In the genomic region with DNA sequence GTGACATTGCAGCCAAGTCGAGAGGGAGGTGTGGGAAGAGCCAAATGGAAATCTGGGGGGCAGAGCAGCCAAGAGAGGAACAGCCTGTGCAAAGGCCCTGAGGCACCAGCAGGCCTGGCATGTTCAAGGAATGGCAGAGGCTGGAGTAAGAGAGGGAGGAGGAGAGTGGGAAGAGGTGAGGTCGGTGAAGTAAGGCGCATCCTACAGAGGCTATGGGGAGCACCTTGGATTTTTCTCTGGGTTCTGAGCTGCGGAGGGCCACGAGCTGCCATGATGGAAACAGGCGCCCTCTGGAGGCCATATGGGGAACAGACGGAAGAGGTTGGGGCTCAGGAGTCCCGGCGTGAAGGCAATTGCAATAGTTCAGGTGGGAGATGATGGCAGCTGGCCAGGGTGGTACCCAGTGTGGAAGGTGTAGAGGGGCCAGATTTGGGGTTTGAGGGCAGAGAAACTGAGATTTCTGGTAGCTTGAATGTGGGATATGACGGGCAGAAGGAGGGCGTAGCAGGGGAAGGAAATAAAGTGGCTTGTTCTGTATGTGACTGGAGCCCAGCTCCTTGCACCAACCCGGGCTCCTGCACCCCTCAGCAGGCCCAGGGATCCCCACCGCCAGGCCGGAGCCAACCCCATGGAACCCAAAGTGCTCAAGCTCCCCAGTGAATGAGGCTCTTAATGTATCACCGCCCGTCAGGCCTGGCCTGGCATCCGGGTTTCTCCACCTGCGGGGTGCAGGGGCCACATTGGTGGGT, we compare ENCODE assay signal across 1 cellular context.
TF ChIP-seq lines count a peak whose summit lies in the region.

No MANE protein-coding gene starts in this region.

TF ChIP-seq in HEK293, 187 proteins besides CTCF, POLR2A, EP300 and RAD21 (continued from another document and continues in another):
- TF ChIP-seq, protein P1, sequence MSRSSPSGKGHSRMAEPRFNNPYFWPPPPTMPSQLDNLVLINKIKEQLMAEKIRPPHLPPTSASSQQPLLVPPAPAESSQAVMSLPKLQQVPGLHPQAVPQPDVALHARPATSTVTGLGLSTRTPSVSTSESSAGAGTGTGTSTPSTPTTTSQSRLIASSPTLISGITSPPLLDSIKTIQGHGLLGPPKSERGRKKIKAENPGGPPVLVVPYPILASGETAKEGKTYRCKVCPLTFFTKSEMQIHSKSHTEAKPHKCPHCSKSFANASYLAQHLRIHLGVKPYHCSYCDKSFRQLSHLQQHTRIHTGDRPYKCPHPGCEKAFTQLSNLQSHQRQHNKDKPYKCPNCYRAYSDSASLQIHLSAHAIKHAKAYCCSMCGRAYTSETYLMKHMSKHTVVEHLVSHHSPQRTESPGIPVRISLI (tag by site-specific recombination; IDR thresholded peaks at IDR 0.05) = no peak
- TF ChIP-seq YY1 (tag by site-specific recombination; IDR thresholded peaks at IDR 0.05) (peak; percentile 37; the same call in 1 of the 2 replicates), ZNF707 (tag by site-specific recombination; IDR thresholded peaks at IDR 0.05) (no peak), ZNF843 (tag by site-specific recombination; IDR thresholded peaks at IDR 0.05) (peak; percentile 39; the same call in 1 of the 2 replicates), ZNF23 (tag by site-specific recombination; IDR thresholded peaks at IDR 0.05; ENCODE audit: borderline replicate concordance) (no peak), ZNF776 (tag by site-specific recombination; IDR thresholded peaks at IDR 0.05; ENCODE audit: borderline replicate concordance) (no peak), ZNF837 (tag by site-specific recombination; IDR thresholded peaks at IDR 0.05) (no peak), ZNF311 (tag by site-specific recombination; IDR thresholded peaks at IDR 0.05; ENCODE audit: borderline replicate concordance) (no peak), ZFHX2 (tag by site-specific recombination; conservative IDR thresholded peaks at IDR 0.05) (peak; percentile 43), ZNF184 (tag by site-specific recombination; IDR thresholded peaks at IDR 0.05) (no peak), GLI4 (tag by site-specific recombination; IDR thresholded peaks at IDR 0.05) (no peak), ZNF558 (tag by site-specific recombination; IDR thresholded peaks at IDR 0.05) (no peak), ZNF792 (tag by site-specific recombination; IDR thresholded peaks at IDR 0.05) (no peak), KLF1 (tag by site-specific recombination; IDR thresholded peaks at IDR 0.05) (no peak), EGR2 (tag by site-specific recombination; IDR thresholded peaks at IDR 0.05; ENCODE audit: low read depth) (peak; percentile 35; the same call in 1 of the 2 replicates), IKZF3 (tag by site-specific recombination; IDR thresholded peaks at IDR 0.05) (no peak), YY2 (tag by site-specific recombination; IDR thresholded peaks at IDR 0.05) (peak; percentile 85), ZNF211 (tag by site-specific recombination; IDR thresholded peaks at IDR 0.05; ENCODE audit: low read depth) (no peak), ZNF292 (tag by site-specific recombination; IDR thresholded peaks at IDR 0.05; ENCODE audit: borderline replicate concordance, low read depth) (no peak)
- TF ChIP-seq, protein P2, sequence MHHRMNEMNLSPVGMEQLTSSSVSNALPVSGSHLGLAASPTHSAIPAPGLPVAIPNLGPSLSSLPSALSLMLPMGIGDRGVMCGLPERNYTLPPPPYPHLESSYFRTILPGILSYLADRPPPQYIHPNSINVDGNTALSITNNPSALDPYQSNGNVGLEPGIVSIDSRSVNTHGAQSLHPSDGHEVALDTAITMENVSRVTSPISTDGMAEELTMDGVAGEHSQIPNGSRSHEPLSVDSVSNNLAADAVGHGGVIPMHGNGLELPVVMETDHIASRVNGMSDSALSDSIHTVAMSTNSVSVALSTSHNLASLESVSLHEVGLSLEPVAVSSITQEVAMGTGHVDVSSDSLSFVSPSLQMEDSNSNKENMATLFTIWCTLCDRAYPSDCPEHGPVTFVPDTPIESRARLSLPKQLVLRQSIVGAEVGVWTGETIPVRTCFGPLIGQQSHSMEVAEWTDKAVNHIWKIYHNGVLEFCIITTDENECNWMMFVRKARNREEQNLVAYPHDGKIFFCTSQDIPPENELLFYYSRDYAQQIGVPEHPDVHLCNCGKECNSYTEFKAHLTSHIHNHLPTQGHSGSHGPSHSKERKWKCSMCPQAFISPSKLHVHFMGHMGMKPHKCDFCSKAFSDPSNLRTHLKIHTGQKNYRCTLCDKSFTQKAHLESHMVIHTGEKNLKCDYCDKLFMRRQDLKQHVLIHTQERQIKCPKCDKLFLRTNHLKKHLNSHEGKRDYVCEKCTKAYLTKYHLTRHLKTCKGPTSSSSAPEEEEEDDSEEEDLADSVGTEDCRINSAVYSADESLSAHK (tag by site-specific recombination; IDR thresholded peaks at IDR 0.05) = 0 out of 2 replicates have a peak, but pooled peaks have one; percentile 20
- TF ChIP-seq, protein P3, sequence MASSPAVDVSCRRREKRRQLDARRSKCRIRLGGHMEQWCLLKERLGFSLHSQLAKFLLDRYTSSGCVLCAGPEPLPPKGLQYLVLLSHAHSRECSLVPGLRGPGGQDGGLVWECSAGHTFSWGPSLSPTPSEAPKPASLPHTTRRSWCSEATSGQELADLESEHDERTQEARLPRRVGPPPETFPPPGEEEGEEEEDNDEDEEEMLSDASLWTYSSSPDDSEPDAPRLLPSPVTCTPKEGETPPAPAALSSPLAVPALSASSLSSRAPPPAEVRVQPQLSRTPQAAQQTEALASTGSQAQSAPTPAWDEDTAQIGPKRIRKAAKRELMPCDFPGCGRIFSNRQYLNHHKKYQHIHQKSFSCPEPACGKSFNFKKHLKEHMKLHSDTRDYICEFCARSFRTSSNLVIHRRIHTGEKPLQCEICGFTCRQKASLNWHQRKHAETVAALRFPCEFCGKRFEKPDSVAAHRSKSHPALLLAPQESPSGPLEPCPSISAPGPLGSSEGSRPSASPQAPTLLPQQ (tag by site-specific recombination; IDR thresholded peaks at IDR 0.05) = 0 out of 2 replicates have a peak, but pooled peaks have one; percentile 17
- TF ChIP-seq, protein P4, sequence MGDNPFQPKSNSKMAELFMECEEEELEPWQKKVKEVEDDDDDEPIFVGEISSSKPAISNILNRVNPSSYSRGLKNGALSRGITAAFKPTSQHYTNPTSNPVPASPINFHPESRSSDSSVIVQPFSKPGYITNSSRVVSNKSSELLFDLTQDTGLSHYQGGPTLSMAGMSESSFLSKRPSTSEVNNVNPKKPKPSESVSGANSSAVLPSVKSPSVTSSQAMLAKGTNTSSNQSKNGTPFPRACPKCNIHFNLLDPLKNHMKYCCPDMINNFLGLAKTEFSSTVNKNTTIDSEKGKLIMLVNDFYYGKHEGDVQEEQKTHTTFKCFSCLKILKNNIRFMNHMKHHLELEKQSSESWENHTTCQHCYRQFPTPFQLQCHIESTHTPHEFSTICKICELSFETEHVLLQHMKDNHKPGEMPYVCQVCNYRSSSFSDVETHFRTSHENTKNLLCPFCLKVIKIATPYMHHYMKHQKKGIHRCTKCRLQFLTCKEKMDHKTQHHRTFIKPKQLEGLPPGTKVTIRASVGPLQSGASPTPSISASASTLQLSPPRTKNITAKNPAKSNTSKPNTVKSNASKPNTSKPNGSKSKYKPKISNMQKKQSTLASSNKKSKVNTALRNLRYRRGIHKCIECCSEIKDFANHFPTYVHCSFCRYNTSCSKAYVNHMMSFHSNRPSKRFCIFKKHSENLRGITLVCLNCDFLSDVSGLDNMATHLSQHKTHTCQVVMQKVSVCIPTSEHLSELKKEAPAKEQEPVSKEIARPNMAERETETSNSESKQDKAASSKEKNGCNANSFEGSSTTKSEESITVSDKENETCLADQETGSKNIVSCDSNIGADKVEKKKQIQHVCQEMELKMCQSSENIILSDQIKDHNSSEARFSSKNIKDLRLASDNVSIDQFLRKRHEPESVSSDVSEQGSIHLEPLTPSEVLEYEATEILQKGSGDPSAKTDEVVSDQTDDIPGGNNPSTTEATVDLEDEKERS (tag by site-specific recombination; IDR thresholded peaks at IDR 0.05) = peak; percentile 97
- TF ChIP-seq, protein P5, sequence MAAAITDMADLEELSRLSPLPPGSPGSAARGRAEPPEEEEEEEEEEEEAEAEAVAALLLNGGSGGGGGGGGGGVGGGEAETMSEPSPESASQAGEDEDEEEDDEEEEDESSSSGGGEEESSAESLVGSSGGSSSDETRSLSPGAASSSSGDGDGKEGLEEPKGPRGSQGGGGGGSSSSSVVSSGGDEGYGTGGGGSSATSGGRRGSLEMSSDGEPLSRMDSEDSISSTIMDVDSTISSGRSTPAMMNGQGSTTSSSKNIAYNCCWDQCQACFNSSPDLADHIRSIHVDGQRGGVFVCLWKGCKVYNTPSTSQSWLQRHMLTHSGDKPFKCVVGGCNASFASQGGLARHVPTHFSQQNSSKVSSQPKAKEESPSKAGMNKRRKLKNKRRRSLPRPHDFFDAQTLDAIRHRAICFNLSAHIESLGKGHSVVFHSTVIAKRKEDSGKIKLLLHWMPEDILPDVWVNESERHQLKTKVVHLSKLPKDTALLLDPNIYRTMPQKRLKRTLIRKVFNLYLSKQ (tag by site-specific recombination; IDR thresholded peaks at IDR 0.05; ENCODE audit: borderline replicate concordance) = 0 out of 2 replicates have a peak, but pooled peaks have one; percentile 10
- TF ChIP-seq, protein P6, sequence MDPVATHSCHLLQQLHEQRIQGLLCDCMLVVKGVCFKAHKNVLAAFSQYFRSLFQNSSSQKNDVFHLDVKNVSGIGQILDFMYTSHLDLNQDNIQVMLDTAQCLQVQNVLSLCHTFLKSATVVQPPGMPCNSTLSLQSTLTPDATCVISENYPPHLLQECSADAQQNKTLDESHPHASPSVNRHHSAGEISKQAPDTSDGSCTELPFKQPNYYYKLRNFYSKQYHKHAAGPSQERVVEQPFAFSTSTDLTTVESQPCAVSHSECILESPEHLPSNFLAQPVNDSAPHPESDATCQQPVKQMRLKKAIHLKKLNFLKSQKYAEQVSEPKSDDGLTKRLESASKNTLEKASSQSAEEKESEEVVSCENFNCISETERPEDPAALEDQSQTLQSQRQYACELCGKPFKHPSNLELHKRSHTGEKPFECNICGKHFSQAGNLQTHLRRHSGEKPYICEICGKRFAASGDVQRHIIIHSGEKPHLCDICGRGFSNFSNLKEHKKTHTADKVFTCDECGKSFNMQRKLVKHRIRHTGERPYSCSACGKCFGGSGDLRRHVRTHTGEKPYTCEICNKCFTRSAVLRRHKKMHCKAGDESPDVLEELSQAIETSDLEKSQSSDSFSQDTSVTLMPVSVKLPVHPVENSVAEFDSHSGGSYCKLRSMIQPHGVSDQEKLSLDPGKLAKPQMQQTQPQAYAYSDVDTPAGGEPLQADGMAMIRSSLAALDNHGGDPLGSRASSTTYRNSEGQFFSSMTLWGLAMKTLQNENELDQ (tag by site-specific recombination; IDR thresholded peaks at IDR 0.05; ENCODE audit: low read depth) = no peak
- TF ChIP-seq, protein P7, sequence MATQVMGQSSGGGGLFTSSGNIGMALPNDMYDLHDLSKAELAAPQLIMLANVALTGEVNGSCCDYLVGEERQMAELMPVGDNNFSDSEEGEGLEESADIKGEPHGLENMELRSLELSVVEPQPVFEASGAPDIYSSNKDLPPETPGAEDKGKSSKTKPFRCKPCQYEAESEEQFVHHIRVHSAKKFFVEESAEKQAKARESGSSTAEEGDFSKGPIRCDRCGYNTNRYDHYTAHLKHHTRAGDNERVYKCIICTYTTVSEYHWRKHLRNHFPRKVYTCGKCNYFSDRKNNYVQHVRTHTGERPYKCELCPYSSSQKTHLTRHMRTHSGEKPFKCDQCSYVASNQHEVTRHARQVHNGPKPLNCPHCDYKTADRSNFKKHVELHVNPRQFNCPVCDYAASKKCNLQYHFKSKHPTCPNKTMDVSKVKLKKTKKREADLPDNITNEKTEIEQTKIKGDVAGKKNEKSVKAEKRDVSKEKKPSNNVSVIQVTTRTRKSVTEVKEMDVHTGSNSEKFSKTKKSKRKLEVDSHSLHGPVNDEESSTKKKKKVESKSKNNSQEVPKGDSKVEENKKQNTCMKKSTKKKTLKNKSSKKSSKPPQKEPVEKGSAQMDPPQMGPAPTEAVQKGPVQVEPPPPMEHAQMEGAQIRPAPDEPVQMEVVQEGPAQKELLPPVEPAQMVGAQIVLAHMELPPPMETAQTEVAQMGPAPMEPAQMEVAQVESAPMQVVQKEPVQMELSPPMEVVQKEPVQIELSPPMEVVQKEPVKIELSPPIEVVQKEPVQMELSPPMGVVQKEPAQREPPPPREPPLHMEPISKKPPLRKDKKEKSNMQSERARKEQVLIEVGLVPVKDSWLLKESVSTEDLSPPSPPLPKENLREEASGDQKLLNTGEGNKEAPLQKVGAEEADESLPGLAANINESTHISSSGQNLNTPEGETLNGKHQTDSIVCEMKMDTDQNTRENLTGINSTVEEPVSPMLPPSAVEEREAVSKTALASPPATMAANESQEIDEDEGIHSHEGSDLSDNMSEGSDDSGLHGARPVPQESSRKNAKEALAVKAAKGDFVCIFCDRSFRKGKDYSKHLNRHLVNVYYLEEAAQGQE (tag by site-specific recombination; IDR thresholded peaks at IDR 0.05) = no peak
- TF ChIP-seq, protein P8, sequence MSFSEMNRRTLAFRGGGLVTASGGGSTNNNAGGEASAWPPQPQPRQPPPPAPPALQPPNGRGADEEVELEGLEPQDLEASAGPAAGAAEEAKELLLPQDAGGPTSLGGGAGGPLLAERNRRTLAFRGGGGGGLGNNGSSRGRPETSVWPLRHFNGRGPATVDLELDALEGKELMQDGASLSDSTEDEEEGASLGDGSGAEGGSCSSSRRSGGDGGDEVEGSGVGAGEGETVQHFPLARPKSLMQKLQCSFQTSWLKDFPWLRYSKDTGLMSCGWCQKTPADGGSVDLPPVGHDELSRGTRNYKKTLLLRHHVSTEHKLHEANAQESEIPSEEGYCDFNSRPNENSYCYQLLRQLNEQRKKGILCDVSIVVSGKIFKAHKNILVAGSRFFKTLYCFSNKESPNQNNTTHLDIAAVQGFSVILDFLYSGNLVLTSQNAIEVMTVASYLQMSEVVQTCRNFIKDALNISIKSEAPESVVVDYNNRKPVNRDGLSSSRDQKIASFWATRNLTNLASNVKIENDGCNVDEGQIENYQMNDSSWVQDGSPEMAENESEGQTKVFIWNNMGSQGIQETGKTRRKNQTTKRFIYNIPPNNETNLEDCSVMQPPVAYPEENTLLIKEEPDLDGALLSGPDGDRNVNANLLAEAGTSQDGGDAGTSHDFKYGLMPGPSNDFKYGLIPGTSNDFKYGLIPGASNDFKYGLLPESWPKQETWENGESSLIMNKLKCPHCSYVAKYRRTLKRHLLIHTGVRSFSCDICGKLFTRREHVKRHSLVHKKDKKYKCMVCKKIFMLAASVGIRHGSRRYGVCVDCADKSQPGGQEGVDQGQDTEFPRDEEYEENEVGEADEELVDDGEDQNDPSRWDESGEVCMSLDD (tag by site-specific recombination; IDR thresholded peaks at IDR 0.05) = peak; percentile 78
- TF ChIP-seq, protein P9, sequence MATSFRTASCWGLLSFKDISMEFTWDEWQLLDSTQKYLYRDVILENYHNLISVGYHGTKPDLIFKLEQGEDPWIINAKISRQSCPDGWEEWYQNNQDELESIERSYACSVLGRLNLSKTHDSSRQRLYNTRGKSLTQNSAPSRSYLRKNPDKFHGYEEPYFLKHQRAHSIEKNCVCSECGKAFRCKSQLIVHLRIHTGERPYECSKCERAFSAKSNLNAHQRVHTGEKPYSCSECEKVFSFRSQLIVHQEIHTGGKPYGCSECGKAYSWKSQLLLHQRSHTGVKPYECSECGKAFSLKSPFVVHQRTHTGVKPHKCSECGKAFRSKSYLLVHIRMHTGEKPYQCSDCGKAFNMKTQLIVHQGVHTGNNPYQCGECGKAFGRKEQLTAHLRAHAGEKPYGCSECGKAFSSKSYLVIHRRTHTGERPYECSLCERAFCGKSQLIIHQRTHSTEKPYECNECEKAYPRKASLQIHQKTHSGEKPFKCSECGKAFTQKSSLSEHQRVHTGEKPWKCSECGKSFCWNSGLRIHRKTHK (tag by site-specific recombination; IDR thresholded peaks at IDR 0.05) = no peak
